ENCODE assay signal across 10 cellular contexts in genomic region chr2:98476192-98476868, GRCh38. TPM values are rescaled to one million over a fixed set of nuclear protein-coding genes. Genes with fewer than 3 reads are reported as not detected.
DNase-seq lines count a peak whose midpoint lies in the region; ATAC-seq, FAIRE-seq and TF ChIP-seq lines count a peak whose summit lies in the region.
"Had no signal": no experiment of that assay in that cellular context is flagged by ENCODE, and none has a peak within 500 bp of the region (broad histone marks: within the 10 kb centered on the region; RNA-seq: fewer than 3 reads in every experiment).

No MANE protein-coding gene starts in this region.

- H3K9me3 Mint-ChIP-seq in activated CD4-positive, alpha-beta T cell treated with anti-CD3 and anti-CD28 coated beads for 36 hours (ENCODE audit: low read depth) = no peaks in the 10 kb centered on the region
- no peaks in the 10 kb centered on the region for H3K9me3 Mint-ChIP-seq in activated T-helper 1 cell treated with anti-CD3 and anti-CD28 coated beads, Interleukin-12 subunit alpha, Interleukin-12 subunit beta, Interleukin-2, Interleukin-4 antibody, amounts not matched to agents 30 ng/mL and 10 ng/mL and 1 ng/mL, durations not matched to agents 14 hours and 24 hours and 36 hours

- no peaks in the 10 kb centered on the region for H3K9me3 ChIP-seq in small intestine (ENCODE audit: control insufficient read depth, low read depth)
- H3K9me3 ChIP-seq in thyroid gland = no peaks in the 10 kb centered on the region

- WGBS in small intestine, 3 donors = 44 to 77% (median 60%) methylated on average over 9 of the region's 9 CpGs
- WGBS in thyroid gland, 2 donors = 88 to 92% methylated on average over 8 to 9 of the region's 9 CpGs

- no peak for TF ChIP-seq POLR2A in thyroid gland (IDR thresholded peaks at IDR 0.05)

- DNase-seq in activated CD4-positive, alpha-beta T cell treated with anti-CD3 and anti-CD28 coated beads for 36 hours = no peak
- no peak for DNase-seq in activated CD4-positive, alpha-beta T cell treated with anti-CD3 and anti-CD28 coated beads for 1 hour
- no peak for DNase-seq in activated T-helper 1 cell treated with anti-CD3 and anti-CD28 coated beads, Interleukin-12 subunit alpha, Interleukin-12 subunit beta, Interleukin-2, Interleukin-4 antibody, amounts not matched to agents 30 ng/mL and 10 ng/mL and 1 ng/mL, durations not matched to agents 14 hours and 24 hours and 36 hours (ENCODE audit: low spot score)
- peak; percentile 51 for DNase-seq in small intestine
- no peak for DNase-seq in thyroid gland
- no peak for DNase-seq in ecto neural progenitor cell (ENCODE audit: low spot score)
- no peak for DNase-seq in NCI-H1694 treated with DMSO at 0.1 percent for 48 hours (lab: John Stamatoyannopoulos, UW)
- DNase-seq: glutamatergic neuron had no signal

- H3K4me3 Mint-ChIP-seq in activated CD4-positive, alpha-beta T cell treated with anti-CD3 and anti-CD28 coated beads for 36 hours = no peak overlapping the region
- H3K4me3 Mint-ChIP-seq in activated T-helper 1 cell treated with anti-CD3 and anti-CD28 coated beads, Interleukin-12 subunit alpha, Interleukin-12 subunit beta, Interleukin-2, Interleukin-4 antibody, amounts not matched to agents 30 ng/mL and 10 ng/mL and 1 ng/mL, durations not matched to agents 14 hours and 24 hours and 36 hours = no peak overlapping the region
- H3K4me3 Mint-ChIP-seq: B cell had no signal

- no peak for TF ChIP-seq CTCF in thyroid gland (IDR thresholded peaks at IDR 0.05)

- H3K4me1 Mint-ChIP-seq in activated CD4-positive, alpha-beta T cell treated with anti-CD3 and anti-CD28 coated beads for 36 hours = peaks cover 98% of the 10 kb centered on the region
- H3K4me1 Mint-ChIP-seq in activated T-helper 1 cell treated with anti-CD3 and anti-CD28 coated beads, Interleukin-12 subunit alpha, Interleukin-12 subunit beta, Interleukin-2, Interleukin-4 antibody, amounts not matched to agents 30 ng/mL and 10 ng/mL and 1 ng/mL, durations not matched to agents 14 hours and 24 hours and 36 hours (ENCODE audit: low read depth) = peaks cover 100% of the 10 kb centered on the region

- H3K4me3 ChIP-seq in small intestine (ENCODE audit: low read depth in 1 of 2, low read length in 2 of 2) = no peak overlapping the region
- H3K4me3 ChIP-seq in thyroid gland (replicated peaks in 1 of 3) = no peak overlapping the region

- CTCF ChIA-PET in activated CD4-positive, alpha-beta T cell treated with anti-CD3 and anti-CD28 coated beads for 36 hours (lab: Charles Lee) = interaction anchor here (0.8 to 1.3 kb wide), 2 partner anchors 11 to 24 kb away, joined by 3 read pairs; no protein-coding TSS in a partner anchor

- H3K27me3 Mint-ChIP-seq in activated CD4-positive, alpha-beta T cell treated with anti-CD3 and anti-CD28 coated beads for 36 hours = no peaks in the 10 kb centered on the region
- no peaks in the 10 kb centered on the region for H3K27me3 Mint-ChIP-seq in activated T-helper 1 cell treated with anti-CD3 and anti-CD28 coated beads, Interleukin-12 subunit alpha, Interleukin-12 subunit beta, Interleukin-2, Interleukin-4 antibody, amounts not matched to agents 30 ng/mL and 10 ng/mL and 1 ng/mL, durations not matched to agents 14 hours and 24 hours and 36 hours (ENCODE audit: insufficient read depth)
- H3K27me3 Mint-ChIP-seq: B cell had no signal

- ATAC-seq in activated CD4-positive, alpha-beta T cell treated with anti-CD3 and anti-CD28 coated beads for 36 hours = no peak
- peak; percentile 27 for ATAC-seq in HG03196 (IDR thresholded peaks at IDR 0.05; ENCODE audit: unreplicated experiment)

- H3K36me3 Mint-ChIP-seq in activated CD4-positive, alpha-beta T cell treated with anti-CD3 and anti-CD28 coated beads for 36 hours (ENCODE audit: low read depth) = no peaks in the 10 kb centered on the region
- peaks cover 16% of the 10 kb centered on the region for H3K36me3 Mint-ChIP-seq in activated T-helper 1 cell treated with anti-CD3 and anti-CD28 coated beads, Interleukin-12 subunit alpha, Interleukin-12 subunit beta, Interleukin-2, Interleukin-4 antibody, amounts not matched to agents 30 ng/mL and 10 ng/mL and 1 ng/mL, durations not matched to agents 14 hours and 24 hours and 36 hours (ENCODE audit: low read depth)

- peak overlapping the region; percentile 53 for H3K27ac Mint-ChIP-seq in activated CD4-positive, alpha-beta T cell treated with anti-CD3 and anti-CD28 coated beads for 36 hours
- H3K27ac Mint-ChIP-seq in activated T-helper 1 cell treated with anti-CD3 and anti-CD28 coated beads, Interleukin-12 subunit alpha, Interleukin-12 subunit beta, Interleukin-2, Interleukin-4 antibody, amounts not matched to agents 30 ng/mL and 10 ng/mL and 1 ng/mL, durations not matched to agents 14 hours and 24 hours and 36 hours = peak overlapping the region; percentile 71
- H3K27ac Mint-ChIP-seq: B cell had no signal

- POLR2A ChIA-PET in activated CD4-positive, alpha-beta T cell treated with anti-CD3 and anti-CD28 coated beads for 36 hours (lab: Charles Lee) = interaction anchor here (0.9 kb wide), 2 partner anchors 11 to 65 kb away, joined by 3 read pairs; no protein-coding TSS in a partner anchor

- no peaks in the 10 kb centered on the region for H3K27me3 ChIP-seq in small intestine (ENCODE audit: control insufficient read depth in 2 of 2, insufficient read depth in 2 of 2, low read length in 2 of 2)
- H3K27me3 ChIP-seq in thyroid gland = no peaks in the 10 kb centered on the region

- H3K27ac ChIP-seq in small intestine (ENCODE audit: low read depth in 1 of 2, low read length in 1 of 2) (no peak overlapping the region), thyroid gland (no peak overlapping the region)

- intact Hi-C loops in activated CD4-positive, alpha-beta T cell treated with anti-CD3 and anti-CD28 coated beads for 36 hours (cut with DNase I, micrococcal nuclease) = no loop called here
- intact Hi-C loops in activated T-helper 1 cell treated with anti-CD3 and anti-CD28 coated beads, Interleukin-12 subunit alpha, Interleukin-12 subunit beta, Interleukin-2, Interleukin-4 antibody, amounts not matched to agents 30 ng/mL and 10 ng/mL and 1 ng/mL, durations not matched to agents 14 hours and 24 hours and 36 hours (cut with micrococcal nuclease) = no loop called here
- intact Hi-C loops in thyroid gland (cut with DNase I) = no loop called here

- FAIRE-seq in small intestine (lab: Jason Lieb, UNC) = no peak

- H3K36me3 ChIP-seq in small intestine (ENCODE audit: control insufficient read depth in 2 of 2, insufficient read depth in 2 of 2, low read length in 2 of 2) = no peaks in the 10 kb centered on the region
- no peaks in the 10 kb centered on the region for H3K36me3 ChIP-seq in thyroid gland

- H3K4me1 ChIP-seq in small intestine (ENCODE audit: control insufficient read depth in 2 of 2, insufficient read depth in 1 of 2, low read depth in 1 of 2, low read length in 1 of 2) = peaks cover 4 to 31% of the 10 kb centered on the region in 2 donors
- peaks cover 8 to 35% of the 10 kb centered on the region in 2 donors for H3K4me1 ChIP-seq in thyroid gland

RNA-seq across cellular contexts. Expression of gene INPP4A, which starts 31.7 kb away (rescaled TPM):
- 10 to 100 TPM; 29.1 to 33.0 TPM for total RNA-seq in activated CD4-positive, alpha-beta T cell treated with anti-CD3 and anti-CD28 coated beads for 36 hours
- 54.6 and 55.7 TPM in 2 replicates for total RNA-seq in activated T-helper 1 cell treated with anti-CD3 and anti-CD28 coated beads, Interleukin-12 subunit alpha, Interleukin-12 subunit beta, Interleukin-2, Interleukin-4 antibody, amounts not matched to agents 30 ng/mL and 10 ng/mL and 1 ng/mL, durations not matched to agents 14 hours and 24 hours and 36 hours
- polyA plus RNA-seq in small intestine = 1 to 10 TPM; 1.6 to 6.1 (median 2.2) TPM
- total RNA-seq in thyroid gland = 10 to 100 TPM; 18.9 to 24.9 (median 23.8) TPM
